ENCODE assay signal across 8 cellular contexts in genomic region chr20:38073307-38074010, GRCh38. TPM values are rescaled to one million over a fixed set of nuclear protein-coding genes. Genes with fewer than 3 reads are reported as not detected.
DNase-seq lines count a peak whose midpoint lies in the region; ATAC-seq and TF ChIP-seq lines count a peak whose summit lies in the region.

No MANE protein-coding gene starts in this region.

- H3K4me3 ChIP-seq in epithelial cell of proximal tubule (ENCODE audit: low read depth, low read length): no peak overlapping the region
- no peak overlapping the region for H3K4me3 ChIP-seq in muscle layer of colon (ENCODE audit: low read depth in 1 of 2, low read length in 2 of 2)

- H3K9me3 Mint-ChIP-seq in activated naive CD8-positive, alpha-beta T cell treated with anti-CD3 and anti-CD28 coated beads, Interleukin-2, amount 10 ng/mL, durations not matched to agents 7 days and 5 days: no peaks in the 10 kb centered on the region
- H3K9me3 Mint-ChIP-seq in activated naive CD8-positive, alpha-beta T cell treated with anti-CD3 and anti-CD28 coated beads for 36 hours: peaks cover 1% of the 10 kb centered on the region

- H3K9ac ChIP-seq in muscle layer of colon (ENCODE audit: low read length): no peak overlapping the region

- no peaks in the 10 kb centered on the region for H3K27me3 ChIP-seq in muscle layer of colon (ENCODE audit: control insufficient read depth in 1 of 2, insufficient read depth in 2 of 2, low read length in 2 of 2)

- no peak for DNase-seq in activated naive CD8-positive, alpha-beta T cell treated with anti-CD3 and anti-CD28 coated beads, Interleukin-2, amount 10 ng/mL, durations not matched to agents 7 days and 5 days
- DNase-seq in activated naive CD8-positive, alpha-beta T cell treated with anti-CD3 and anti-CD28 coated beads for 36 hours: no peak
- DNase-seq in Kasumi-1 (lab: John Stamatoyannopoulos, UW): peak; percentile 60 to 82
- DNase-seq in epithelial cell of proximal tubule (ENCODE audit: low read depth): no peak
- no peak for DNase-seq in NCI-H187 (lab: John Stamatoyannopoulos, UW)

- H3K27ac Mint-ChIP-seq in activated naive CD8-positive, alpha-beta T cell treated with anti-CD3 and anti-CD28 coated beads, Interleukin-2, amount 10 ng/mL, durations not matched to agents 7 days and 5 days: no peak overlapping the region
- no peak overlapping the region for H3K27ac Mint-ChIP-seq in activated naive CD8-positive, alpha-beta T cell treated with anti-CD3 and anti-CD28 coated beads for 36 hours

- H3K36me3 Mint-ChIP-seq in activated naive CD8-positive, alpha-beta T cell treated with anti-CD3 and anti-CD28 coated beads, Interleukin-2, amount 10 ng/mL, durations not matched to agents 7 days and 5 days: peaks cover 64% of the 10 kb centered on the region
- peaks cover 62% of the 10 kb centered on the region for H3K36me3 Mint-ChIP-seq in activated naive CD8-positive, alpha-beta T cell treated with anti-CD3 and anti-CD28 coated beads for 36 hours

- peak overlapping the region; percentile 67 for H3K27ac ChIP-seq in muscle layer of colon (ENCODE audit: low read depth, low read length)

- no peaks in the 10 kb centered on the region for H3K27me3 Mint-ChIP-seq in activated naive CD8-positive, alpha-beta T cell treated with anti-CD3 and anti-CD28 coated beads, Interleukin-2, amount 10 ng/mL, durations not matched to agents 7 days and 5 days
- no peaks in the 10 kb centered on the region for H3K27me3 Mint-ChIP-seq in activated naive CD8-positive, alpha-beta T cell treated with anti-CD3 and anti-CD28 coated beads for 36 hours

- TF ChIP-seq CTCF in epithelial cell of proximal tubule (conservative IDR thresholded peaks at IDR 0.05; ENCODE audit: low read depth, low read length): peak; percentile 83

- H3K9me3 ChIP-seq in muscle layer of colon (ENCODE audit: low read length): no peaks in the 10 kb centered on the region

- peak; percentile 54 for ATAC-seq in activated naive CD8-positive, alpha-beta T cell treated with anti-CD3 and anti-CD28 coated beads, Interleukin-2, amount 10 ng/mL, durations not matched to agents 7 days and 5 days (ENCODE audit: low read depth)
- peak; percentile 85 for ATAC-seq in SK-N-SH treated with all-trans-retinoic acid at 6 μM for 48 hours
- ATAC-seq in HG03460 (IDR thresholded peaks at IDR 0.05; ENCODE audit: unreplicated experiment): no peak

- no peak overlapping the region for H3K4me3 Mint-ChIP-seq in activated naive CD8-positive, alpha-beta T cell treated with anti-CD3 and anti-CD28 coated beads, Interleukin-2, amount 10 ng/mL, durations not matched to agents 7 days and 5 days
- no peak overlapping the region for H3K4me3 Mint-ChIP-seq in activated naive CD8-positive, alpha-beta T cell treated with anti-CD3 and anti-CD28 coated beads for 36 hours

- H3K4me1 Mint-ChIP-seq in activated naive CD8-positive, alpha-beta T cell treated with anti-CD3 and anti-CD28 coated beads, Interleukin-2, amount 10 ng/mL, durations not matched to agents 7 days and 5 days: no peaks in the 10 kb centered on the region
- H3K4me1 Mint-ChIP-seq in activated naive CD8-positive, alpha-beta T cell treated with anti-CD3 and anti-CD28 coated beads for 36 hours: peaks cover 7% of the 10 kb centered on the region

- POLR2A ChIA-PET in activated naive CD8-positive, alpha-beta T cell treated with anti-CD3 and anti-CD28 coated beads, Interleukin-2, amount 10 ng/mL, durations not matched to agents 7 days and 5 days (lab: Charles Lee): interaction anchor here (1.0 kb wide), 1 partner anchor 40 kb away, joined by 3 read pairs; the partner anchor contains the start of genes RPRD1B and TTI1

- peaks cover 36% of the 10 kb centered on the region for H3K36me3 ChIP-seq in muscle layer of colon (ENCODE audit: insufficient read depth, low read length)

- peaks cover 40% of the 10 kb centered on the region for H3K4me1 ChIP-seq in muscle layer of colon (ENCODE audit: insufficient read depth, low read length)

TF ChIP-seq in SK-N-SH treated with all-trans-retinoic acid at 6 μM for 48 hours, 23 proteins besides CTCF, POLR2A, EP300 and RAD21:
- no peak for TF ChIP-seq ZNF8 (CRISPR knock-in tag; IDR thresholded peaks at IDR 0.05)
- TF ChIP-seq ZFP3 (CRISPR knock-in tag; IDR thresholded peaks at IDR 0.05): peak; percentile 71; the same call in 1 of the 2 replicates
- TF ChIP-seq ZNF70 (CRISPR knock-in tag; IDR thresholded peaks at IDR 0.05): no peak
- TF ChIP-seq, protein P1, sequence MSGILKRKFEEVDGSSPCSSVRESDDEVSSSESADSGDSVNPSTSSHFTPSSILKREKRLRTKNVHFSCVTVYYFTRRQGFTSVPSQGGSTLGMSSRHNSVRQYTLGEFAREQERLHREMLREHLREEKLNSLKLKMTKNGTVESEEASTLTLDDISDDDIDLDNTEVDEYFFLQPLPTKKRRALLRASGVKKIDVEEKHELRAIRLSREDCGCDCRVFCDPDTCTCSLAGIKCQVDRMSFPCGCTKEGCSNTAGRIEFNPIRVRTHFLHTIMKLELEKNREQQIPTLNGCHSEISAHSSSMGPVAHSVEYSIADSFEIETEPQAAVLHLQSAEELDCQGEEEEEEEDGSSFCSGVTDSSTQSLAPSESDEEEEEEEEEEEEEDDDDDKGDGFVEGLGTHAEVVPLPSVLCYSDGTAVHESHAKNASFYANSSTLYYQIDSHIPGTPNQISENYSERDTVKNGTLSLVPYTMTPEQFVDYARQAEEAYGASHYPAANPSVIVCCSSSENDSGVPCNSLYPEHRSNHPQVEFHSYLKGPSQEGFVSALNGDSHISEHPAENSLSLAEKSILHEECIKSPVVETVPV (CRISPR knock-in tag; IDR thresholded peaks at IDR 0.05): no peak
- TF ChIP-seq TCF4 (CRISPR knock-in tag; IDR thresholded peaks at IDR 0.05; ENCODE audit: borderline replicate concordance): 0 out of 2 replicates have a peak, but pooled peaks have one; percentile 23

RNA-seq across cellular contexts. Expression of gene RPRD1B, which starts 39.9 kb away (rescaled TPM):
- 10 to 100 TPM; 39.2 to 41.0 TPM for total RNA-seq in activated naive CD8-positive, alpha-beta T cell treated with anti-CD3 and anti-CD28 coated beads, Interleukin-2, amount 10 ng/mL, durations not matched to agents 7 days and 5 days
- total RNA-seq in activated naive CD8-positive, alpha-beta T cell treated with anti-CD3 and anti-CD28 coated beads for 36 hours: 10 to 100 TPM; 37.6 to 42.7 TPM
- 13.0 and 19.9 TPM in 2 replicates for total RNA-seq in epithelial cell of proximal tubule

RNA-seq across cellular contexts. Expression of gene TTI1, which starts 40.2 kb away (rescaled TPM):
- total RNA-seq in activated naive CD8-positive, alpha-beta T cell treated with anti-CD3 and anti-CD28 coated beads, Interleukin-2, amount 10 ng/mL, durations not matched to agents 7 days and 5 days: 10 to 100 TPM; 28.2 TPM
- 10 to 100 TPM; 38.1 to 40.7 TPM for total RNA-seq in activated naive CD8-positive, alpha-beta T cell treated with anti-CD3 and anti-CD28 coated beads for 36 hours
- 14.3 and 29.2 TPM in 2 replicates for total RNA-seq in epithelial cell of proximal tubule

Comparison
In these comparisons a context has a peak if more than half of its experiments do, and no peak if none do; other contexts are left out.
1. DNase-seq: peak in Kasumi-1 (2 of 2); none in activated naive CD8-positive, alpha-beta T cell treated with anti-CD3 and anti-CD28 coated beads, Interleukin-2, amount 10 ng/mL, durations not matched to agents 7 days and 5 days (single experiment), activated naive CD8-positive, alpha-beta T cell treated with anti-CD3 and anti-CD28 coated beads for 36 hours (single experiment), epithelial cell of proximal tubule (single experiment) and NCI-H187 (0 of 2).